8 cellular contexts compared by ENCODE assay signal in genomic region chr2:24046930-24047702, GRCh38. TPM values are rescaled to one million over a fixed set of nuclear protein-coding genes. Genes with fewer than 3 reads are reported as not detected.
DNase-seq lines count a peak whose midpoint lies in the region; ATAC-seq and TF ChIP-seq lines count a peak whose summit lies in the region.

Gene WDCP (minus strand): TSS chr2:24047391. CDS start chr2:24039494, 7,897 bp downstream.

- H3K27ac ChIP-seq in thyroid gland, result peak within 1 kb of the TSS in 1 of 3 donors; percentile 42

- no peaks in the 10 kb centered on the region for H3K27me3 Mint-ChIP-seq in activated naive CD8-positive, alpha-beta T cell
- no peaks in the 10 kb centered on the region for H3K27me3 Mint-ChIP-seq in osteocyte (ENCODE audit: unreplicated experiment)

- peak within 1 kb of the TSS; percentile 94 for H3K27ac Mint-ChIP-seq in activated naive CD8-positive, alpha-beta T cell
- H3K27ac Mint-ChIP-seq in osteocyte (ENCODE audit: unreplicated experiment), result peak within 1 kb of the TSS; percentile 89

- TF ChIP-seq CTCF in GM10248 (IDR thresholded peaks at IDR 0.05; ENCODE audit: control extremely low read depth, extremely low read depth, low read depth, missing control alignments), result no peak
- no peak for TF ChIP-seq CTCF in osteocyte (IDR thresholded peaks at IDR 0.05)
- TF ChIP-seq CTCF in thyroid gland (IDR thresholded peaks at IDR 0.05), result no peak

- H3K36me3 ChIP-seq in thyroid gland, result no peaks in the 10 kb centered on the region

- H3K36me3 Mint-ChIP-seq in activated naive CD8-positive, alpha-beta T cell, result no peaks in the 10 kb centered on the region
- peaks cover 3% of the 10 kb centered on the region for H3K36me3 Mint-ChIP-seq in osteocyte (ENCODE audit: unreplicated experiment)

- H3K9me3 ChIP-seq in thyroid gland, result no peaks in the 10 kb centered on the region

- H3K4me1 Mint-ChIP-seq in activated naive CD8-positive, alpha-beta T cell (ENCODE audit: low read depth), result peaks cover 25% of the 10 kb centered on the region
- H3K4me1 Mint-ChIP-seq in osteocyte (ENCODE audit: unreplicated experiment), result peaks cover 18% of the 10 kb centered on the region

- H3K4me3 Mint-ChIP-seq in activated naive CD8-positive, alpha-beta T cell, result peak within 1 kb of the TSS; percentile 98
- peak within 1 kb of the TSS; percentile 99 for H3K4me3 Mint-ChIP-seq in osteocyte (ENCODE audit: unreplicated experiment)

- no peaks in the 10 kb centered on the region for H3K9me3 Mint-ChIP-seq in activated naive CD8-positive, alpha-beta T cell (ENCODE audit: low read depth)
- no peaks in the 10 kb centered on the region for H3K9me3 Mint-ChIP-seq in osteocyte (ENCODE audit: unreplicated experiment)

- TF ChIP-seq POLR2A in thyroid gland (IDR thresholded peaks at IDR 0.05), result peak in 1 of 2 donors; percentile 83

- POLR2A ChIA-PET in GM10248 (lab: Yijun Ruan, JAX), result interaction anchor here (0.6 to 1.4 kb wide), 5 partner anchors 8 to 120 kb away, joined by 3 to 6 read pairs (median 3); partner anchors contain the start of genes ATAD2B and SF3B6

- intact Hi-C loops in head of caudate nucleus (cut with DNase I) (loop anchor here (10.0 kb wide), 1 partner anchor 122 kb away; the partner anchor contains the start of gene ATAD2B), thyroid gland (cut with DNase I) (no loop called here)

- ATAC-seq in HG02623 (IDR thresholded peaks at IDR 0.05; ENCODE audit: unreplicated experiment), result peak; percentile 99

- peaks cover 8 to 18% of the 10 kb centered on the region in 2 donors for H3K4me1 ChIP-seq in thyroid gland

- CTCF ChIA-PET in GM10248 (lab: Yijun Ruan, JAX), result interaction anchor here (1.0 to 1.8 kb wide), 6 partner anchors 12 to 222 kb away, joined by 4 to 9 read pairs (median 6); partner anchors contain the start of genes ATAD2B and TP53I3

- WGBS in thyroid gland, 2 donors, result 0 to 1% methylated on average over 35 to 37 of the region's 38 CpGs

- no peaks in the 10 kb centered on the region for H3K27me3 ChIP-seq in thyroid gland

- H3K4me3 ChIP-seq in thyroid gland (replicated peaks in 1 of 3), result peak within 1 kb of the TSS; percentile 19 to 52 (median 33)

- DNase-seq in GM10248 (ENCODE audit: extremely low spot score), result peak; percentile 93
- peak; percentile 94 for DNase-seq in NCI-H1105 (lab: John Stamatoyannopoulos, UW)
- DNase-seq in SKM-1 treated with dmso at 0.1 percent for 144 hours (lab: John Stamatoyannopoulos, UW; ENCODE audit: unreplicated experiment), result peak; percentile 99
- peak; percentile 91 to 100 (median 98) for DNase-seq in head of caudate nucleus
- peak; percentile 96 for DNase-seq in osteocyte (ENCODE audit: extremely low spot score, unreplicated experiment)
- DNase-seq in thyroid gland, result peak; percentile 96 to 97

RNA-seq across cellular contexts. Expression of gene WDCP, which starts in this region (rescaled TPM):
- total RNA-seq in osteocyte (9.6 and 12.4 TPM in 2 replicates), thyroid gland (1 to 10 TPM; 3.0 to 6.0 (median 4.6) TPM)
